Comparison of ENCODE assay signal across 1 cellular context in genomic region chr3:150538324-150539208, GRCh38.
TF ChIP-seq lines count a peak whose summit lies in the region.

No MANE protein-coding gene starts in this region.

TF ChIP-seq in GM23338, 12 proteins besides CTCF, POLR2A, EP300 and RAD21:
- TF ChIP-seq CREB1 (CRISPR knock-in tag; IDR thresholded peaks at IDR 0.05; ENCODE audit: low read depth): no peak
